ENCODE assay signal across 4 cellular contexts in the genomic region with DNA sequence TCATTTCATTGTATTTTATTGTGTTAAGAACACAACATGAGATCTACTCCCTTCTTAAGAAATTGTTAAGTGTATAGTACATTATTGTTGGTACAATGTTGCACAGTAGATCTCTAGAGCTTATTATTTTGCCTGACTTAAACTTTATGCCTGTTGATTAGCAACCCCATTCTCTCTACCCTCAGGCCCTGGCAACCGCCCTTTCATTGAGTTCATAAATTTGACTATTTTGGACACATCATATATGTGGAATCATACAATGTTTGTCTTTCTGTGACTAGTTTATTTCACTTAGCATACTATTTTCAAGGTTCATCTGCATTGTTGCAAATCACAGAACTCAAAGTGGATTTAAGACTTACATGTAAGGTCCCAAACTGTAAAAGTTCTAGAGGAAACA.
"Had no signal": no experiment of that assay in that cellular context is flagged by ENCODE, and none has a peak within 500 bp of the region (broad histone marks: within the 10 kb centered on the region; RNA-seq: fewer than 3 reads in every experiment).

No MANE protein-coding gene starts in this region.

- H3K27ac Mint-ChIP-seq: GM23338, H9 had no signal

- H3K4me1 Mint-ChIP-seq: H9 had no signal

- H3K4me3 ChIP-seq: GM23338 had no signal

- H3K4me3 Mint-ChIP-seq: GM23338, H9 had no signal

- DNase-seq: H9, HCEC 1CT, IMR-90 had no signal

- ATAC-seq: GM23338 had no signal
